In the genomic region with DNA sequence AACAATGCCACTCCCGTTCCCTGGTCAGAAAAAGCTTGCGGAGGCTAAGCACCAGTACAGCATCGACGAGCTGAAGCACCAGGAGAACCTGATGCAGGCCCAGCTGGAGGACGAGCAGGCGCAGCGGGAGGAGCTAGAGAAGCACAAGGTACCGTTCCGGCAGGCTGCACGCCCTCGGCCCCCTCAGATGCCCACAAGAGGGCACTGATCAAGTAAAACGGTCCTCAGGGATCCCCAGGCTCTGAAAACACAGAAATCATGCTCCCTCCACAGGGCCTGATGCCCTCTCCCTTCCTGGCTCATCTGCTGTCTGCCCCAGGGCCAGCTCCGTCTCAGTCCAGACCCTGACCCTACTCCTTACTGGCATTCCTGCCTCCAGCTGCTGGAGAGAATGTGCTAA, we compare ENCODE assay signal across 9 cellular contexts. TPM values are rescaled to one million over a fixed set of nuclear protein-coding genes. Genes with fewer than 3 reads are reported as not detected.
DNase-seq lines count a peak whose midpoint lies in the region; ATAC-seq and FAIRE-seq lines count a peak whose summit lies in the region.
"Had no signal": no experiment of that assay in that cellular context is flagged by ENCODE, and none has a peak within 500 bp of the region (broad histone marks: within the 10 kb centered on the region; RNA-seq: fewer than 3 reads in every experiment).

No MANE protein-coding gene starts in this region.

- DNase-seq in NCI-H510A (lab: John Stamatoyannopoulos, UW) (peak; percentile 8), dermis blood vessel endothelial cell (peak; percentile 50), neuronal stem cell (ENCODE audit: low spot score) (no peak), T-helper 1 cell (no peak), DMS79 (lab: John Stamatoyannopoulos, UW) (no peak), RKO (ENCODE audit: low spot score) (no peak)

- H3K27me3 ChIP-seq in neuronal stem cell (ENCODE audit: control insufficient read depth in 3 of 3, insufficient read depth in 3 of 3, low read depth in 1 of 3, low read length in 3 of 3): peaks cover 0 to 6% (median 0%) of the 10 kb centered on the region in 3 experiments

- no peak overlapping the region for H3K9ac ChIP-seq in neuronal stem cell (ENCODE audit: low read depth, low read length, poor library complexity)

- peak; percentile 25 for FAIRE-seq in G401.6 (lab: Jason Lieb, UNC)

- no peaks in the 10 kb centered on the region for H3K9me3 ChIP-seq in neuronal stem cell (replicated peaks in 1 of 2; ENCODE audit: control insufficient read depth in 2 of 2, insufficient read depth in 1 of 2, low read depth in 1 of 2, low read length in 2 of 2)
- H3K9me3 ChIP-seq: thoracic aorta had no signal

- peaks cover 6 to 9% of the 10 kb centered on the region in 2 donors for H3K4me1 ChIP-seq in neuronal stem cell (ENCODE audit: control insufficient read depth in 2 of 2, insufficient read depth in 1 of 2, low read depth in 1 of 2, low read length in 2 of 2)

- no peak overlapping the region for H4K8ac ChIP-seq in neuronal stem cell (ENCODE audit: low read depth, low read length)

- H3K4ac ChIP-seq in neuronal stem cell (ENCODE audit: low read length): no peak overlapping the region

- no peaks in the 10 kb centered on the region for H3K36me3 ChIP-seq in neuronal stem cell (replicated peaks in 1 of 2; ENCODE audit: control insufficient read depth in 2 of 2, insufficient read depth in 2 of 2, low read length in 2 of 2)
- H3K36me3 ChIP-seq: thoracic aorta had no signal

- no peak overlapping the region for H3K4me2 ChIP-seq in neuronal stem cell (ENCODE audit: insufficient read depth, low read length, poor library complexity, severe bottlenecking)

- H2AK5ac ChIP-seq in neuronal stem cell (ENCODE audit: low read depth, low read length): peak overlapping the region; percentile 69

- ATAC-seq in GM19397 (IDR thresholded peaks at IDR 0.05; ENCODE audit: unreplicated experiment): no peak

- peak overlapping the region; percentile 74 for H2AFZ ChIP-seq in neuronal stem cell (ENCODE audit: low read length)

- no peak overlapping the region for H2BK120ac ChIP-seq in neuronal stem cell (ENCODE audit: low read depth, low read length)

- H2BK5ac ChIP-seq in neuronal stem cell (ENCODE audit: low read length): no peak overlapping the region

- no peaks in the 10 kb centered on the region for H3K79me1 ChIP-seq in neuronal stem cell (ENCODE audit: low read depth, low read length)

- H3K4me3 ChIP-seq in neuronal stem cell (ENCODE audit: low read length in 2 of 2): no peak overlapping the region
- H3K4me3 ChIP-seq: thoracic aorta had no signal

- H3K27ac ChIP-seq in neuronal stem cell (replicated peaks; ENCODE audit: low read length): no peak overlapping the region
- H3K27ac ChIP-seq: thoracic aorta had no signal

- peak overlapping the region; percentile 44 for H2BK12ac ChIP-seq in neuronal stem cell (ENCODE audit: low read length)

- peak overlapping the region; percentile 0 for H3K14ac ChIP-seq in neuronal stem cell (ENCODE audit: low read length)

- H3K18ac ChIP-seq in neuronal stem cell (ENCODE audit: low read length): peak overlapping the region; percentile 58

- H2BK15ac ChIP-seq in neuronal stem cell (ENCODE audit: low read length): peak overlapping the region; percentile 42

- no CpG with 5 or more reads among the region's 13 CpGs for WGBS in neuronal stem cell (ENCODE audit: extremely low coverage in 2 of 2, insufficient read length in 2 of 2, insufficient replicate concordance in 1 of 2), 2 donors

- H3K23ac ChIP-seq in neuronal stem cell (ENCODE audit: low read depth, low read length, poor library complexity): peak overlapping the region; percentile 20

- H4K91ac ChIP-seq in neuronal stem cell (ENCODE audit: low read depth, low read length, poor library complexity): no peak overlapping the region

RNA-seq across cellular contexts. Expression of gene DRC3, which starts 21.6 kb away (rescaled TPM):
- 1.5 and 2.5 TPM in 2 replicates for total RNA-seq in dermis blood vessel endothelial cell
- 1.1 TPM for polyA plus RNA-seq in neuronal stem cell (2013, experiment 1 of 2)
- 0.62 TPM for polyA plus RNA-seq in neuronal stem cell (2013, experiment 2 of 2)

RNA-seq across cellular contexts. Expression of gene TOM1L2, which starts 22.1 kb away (rescaled TPM):
- total RNA-seq in dermis blood vessel endothelial cell: 21.6 and 30.0 TPM in 2 replicates
- polyA plus RNA-seq in neuronal stem cell (2013, experiment 1 of 2): 11.3 TPM
- 12.2 TPM for polyA plus RNA-seq in neuronal stem cell (2013, experiment 2 of 2)

RNA-seq across cellular contexts. Expression of gene ATPAF2, which starts 44.7 kb away (rescaled TPM):
- total RNA-seq in dermis blood vessel endothelial cell: 21.2 and 21.3 TPM in 2 replicates
- polyA plus RNA-seq in neuronal stem cell (2013, experiment 1 of 2): 18.5 TPM
- 19.0 TPM for polyA plus RNA-seq in neuronal stem cell (2013, experiment 2 of 2)

RNA-seq across cellular contexts. Expression of gene GID4, which starts 44.9 kb away (rescaled TPM):
- 6.3 and 8.8 TPM in 2 replicates for total RNA-seq in dermis blood vessel endothelial cell
- polyA plus RNA-seq in neuronal stem cell (2013, experiment 1 of 2): 9.7 TPM
- polyA plus RNA-seq in neuronal stem cell (2013, experiment 2 of 2): 10.5 TPM

Comparison
In these comparisons a context has a peak if more than half of its experiments do, and no peak if none do; other contexts are left out.
1. DNase-seq: peak in NCI-H510A (single experiment) and dermis blood vessel endothelial cell (single experiment); none in neuronal stem cell (single experiment), T-helper 1 cell (0 of 5), DMS79 (single experiment) and RKO (single experiment).